In the genomic region with DNA sequence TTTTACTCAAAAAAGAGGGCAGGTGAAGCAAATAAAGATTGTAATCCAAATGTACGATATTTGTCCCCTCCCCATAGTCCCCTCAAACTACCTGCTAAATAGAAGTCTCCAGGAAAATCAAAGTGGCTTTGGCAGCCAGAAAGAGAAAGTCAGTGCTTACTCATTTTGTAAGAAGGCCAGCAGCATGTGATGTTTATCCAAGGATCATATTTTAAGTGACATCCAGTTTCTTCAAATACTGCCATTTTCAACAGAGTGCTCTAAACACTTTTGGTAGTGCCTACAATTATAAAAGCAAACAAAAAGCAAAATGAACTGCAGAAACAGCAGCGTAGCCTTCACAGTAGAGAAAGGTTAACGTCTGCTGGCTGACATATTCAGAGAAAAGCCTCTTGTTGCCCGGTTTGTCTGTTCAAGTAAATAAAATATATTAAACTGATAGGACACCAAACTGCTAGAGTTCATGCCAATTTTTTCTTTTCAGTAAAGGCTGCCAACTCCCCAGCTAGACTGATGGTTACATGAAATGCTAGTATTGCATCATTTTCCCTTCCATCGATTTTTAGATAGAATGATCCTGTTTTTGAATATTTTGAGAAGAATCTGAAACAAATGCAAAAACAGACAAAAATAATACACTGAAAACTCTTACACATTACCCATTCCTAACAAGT, we compare ENCODE assay signal across 8 cellular contexts.
DNase-seq lines count a peak whose midpoint lies in the region; ATAC-seq and TF ChIP-seq lines count a peak whose summit lies in the region.

No MANE protein-coding gene starts in this region.

- no TSS peak for BruUV-seq in HCT116 (replicated peaks; lab: Mats Ljungman, UMichigan)

- H3K9me3 ChIP-seq in HCT116 (ENCODE audit: control insufficient read depth in 1 of 2, insufficient read depth in 1 of 2, low read depth in 1 of 2, low read length in 2 of 2): no peaks in the 10 kb centered on the region

- no peaks in the 10 kb centered on the region for H3K27me3 Mint-ChIP-seq in chondrocyte (ENCODE audit: low read depth)

- no peak overlapping the region for H3K4me3 ChIP-seq in HCT116 (replicated peaks in 1 of 2; ENCODE audit: low read depth in 1 of 2, low read length in 2 of 2)

- no peaks in the 10 kb centered on the region for H3K36me3 ChIP-seq in HCT116 (ENCODE audit: control insufficient read depth in 1 of 2, insufficient read depth in 2 of 2, low read length in 2 of 2)

- CTCF ChIA-PET in HCT116 (lab: Charles Lee): no interaction called here

- ATAC-seq in HCT116 (no peak), sciatic nerve (peak; percentile 58), GM19463 (IDR thresholded peaks at IDR 0.05; ENCODE audit: unreplicated experiment) (no peak)

- TF ChIP-seq CTCF in HCT116 (IDR thresholded peaks at IDR 0.05 in 2 of 3, conservative IDR thresholded peaks at IDR 0.05 in 1 of 3; ENCODE audit: borderline replicate concordance in 1 of 3, insufficient read depth in 1 of 3, low read depth in 2 of 3, low read length in 2 of 3) (no peak), chondrocyte (IDR thresholded peaks at IDR 0.05) (no peak)

- TF ChIP-seq RAD21 in HCT116 (IDR thresholded peaks at IDR 0.05; ENCODE audit: low read depth): no peak

- H3K4me1 ChIP-seq in HCT116 (ENCODE audit: control insufficient read depth in 1 of 2, insufficient read depth in 2 of 2, low read length in 2 of 2): peaks cover 0 to 11% of the 10 kb centered on the region in 2 experiments; a peak in 2 of 4 replicates

- H4K20me1 ChIP-seq in HCT116 (ENCODE audit: insufficient read depth): no peaks in the 10 kb centered on the region

- H3K9me3 Mint-ChIP-seq in chondrocyte (ENCODE audit: low read depth): peaks cover 14% of the 10 kb centered on the region

- H3K4me3 Mint-ChIP-seq in chondrocyte (ENCODE audit: unreplicated experiment): peak overlapping the region; percentile 53

- H3K27ac ChIP-seq in HCT116 (ENCODE audit: low read depth, low read length): no peak overlapping the region

- RAD21 ChIA-PET in HCT116 (lab: Charles Lee; ENCODE audit: low non-redundant PET in 1 of 2, low total read pairs in 2 of 2, uncharacterized antibody in 2 of 2, unreplicated experiment in 2 of 2): no interaction called here

- TF ChIP-seq POLR2A in HCT116 (IDR thresholded peaks at IDR 0.05; ENCODE audit: borderline replicate concordance, extremely low read depth, insufficient read depth, insufficient read length): no peak

- in situ Hi-C loops in KBM-7 (cut with MboI; ENCODE audit: low pct_unique_long_range_greater_than_20kb, low sequenced_read_pairs): no loop called here

- peaks cover 27% of the 10 kb centered on the region for H3K4me1 Mint-ChIP-seq in chondrocyte (ENCODE audit: low read depth)

- H3K4me2 ChIP-seq in HCT116 (ENCODE audit: low read length): peak overlapping the region; percentile 9; the same call in 1 of the 2 replicates

- DNase-seq in HCT116 (ENCODE audit: low read depth, low spot score): no peak
- DNase-seq in NCI-H2196 treated with DMSO at 0.1 percent for 48 hours (lab: John Stamatoyannopoulos, UW; ENCODE audit: unreplicated experiment): peak; percentile 94
- DNase-seq in chondrocyte (ENCODE audit: low spot score): no peak
- DNase-seq in sciatic nerve (ENCODE audit: low spot score): no peak
- no peak for DNase-seq in KBM-7
- DNase-seq in C1 segment of cervical spinal cord (lab: John Stamatoyannopoulos, UW): no peak
- no peak for DNase-seq in NOMO-1 (lab: John Stamatoyannopoulos, UW; ENCODE audit: unreplicated experiment in 2 of 2)

- POLR2A ChIA-PET in HCT116 (lab: Charles Lee): no interaction called here

- no peaks in the 10 kb centered on the region for H3K9me2 ChIP-seq in HCT116 (ENCODE audit: insufficient read depth)

- no peak overlapping the region for H3K9ac ChIP-seq in HCT116 (ENCODE audit: low read length)

- H3K27ac Mint-ChIP-seq in chondrocyte (ENCODE audit: unreplicated experiment): peak overlapping the region; percentile 98

- H3K27me3 ChIP-seq in HCT116 (ENCODE audit: insufficient read depth, low read length): no peaks in the 10 kb centered on the region

- peaks cover 8% of the 10 kb centered on the region for H3K36me3 Mint-ChIP-seq in chondrocyte (ENCODE audit: low read depth)

- intact Hi-C loops in HCT116 (cut with micrococcal nuclease): no loop called here
- intact Hi-C loops in sciatic nerve (cut with DNase I): no loop called here

- H2AFZ ChIP-seq in HCT116 (ENCODE audit: low read depth, low read length, poor library complexity, severe bottlenecking): no peak overlapping the region

- H3K79me2 ChIP-seq in HCT116 (ENCODE audit: insufficient read depth, low read length): no peaks in the 10 kb centered on the region

TF ChIP-seq in HCT116, 20 proteins besides CTCF, POLR2A, EP300 and RAD21:
- TF ChIP-seq, protein P1, sequence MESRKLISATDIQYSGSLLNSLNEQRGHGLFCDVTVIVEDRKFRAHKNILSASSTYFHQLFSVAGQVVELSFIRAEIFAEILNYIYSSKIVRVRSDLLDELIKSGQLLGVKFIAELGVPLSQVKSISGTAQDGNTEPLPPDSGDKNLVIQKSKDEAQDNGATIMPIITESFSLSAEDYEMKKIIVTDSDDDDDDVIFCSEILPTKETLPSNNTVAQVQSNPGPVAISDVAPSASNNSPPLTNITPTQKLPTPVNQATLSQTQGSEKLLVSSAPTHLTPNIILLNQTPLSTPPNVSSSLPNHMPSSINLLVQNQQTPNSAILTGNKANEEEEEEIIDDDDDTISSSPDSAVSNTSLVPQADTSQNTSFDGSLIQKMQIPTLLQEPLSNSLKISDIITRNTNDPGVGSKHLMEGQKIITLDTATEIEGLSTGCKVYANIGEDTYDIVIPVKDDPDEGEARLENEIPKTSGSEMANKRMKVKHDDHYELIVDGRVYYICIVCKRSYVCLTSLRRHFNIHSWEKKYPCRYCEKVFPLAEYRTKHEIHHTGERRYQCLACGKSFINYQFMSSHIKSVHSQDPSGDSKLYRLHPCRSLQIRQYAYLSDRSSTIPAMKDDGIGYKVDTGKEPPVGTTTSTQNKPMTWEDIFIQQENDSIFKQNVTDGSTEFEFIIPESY (IDR thresholded peaks at IDR 0.05; ENCODE audit: extremely low read depth, insufficient replicate concordance, low read length): no peak
- TF ChIP-seq, protein P2, sequence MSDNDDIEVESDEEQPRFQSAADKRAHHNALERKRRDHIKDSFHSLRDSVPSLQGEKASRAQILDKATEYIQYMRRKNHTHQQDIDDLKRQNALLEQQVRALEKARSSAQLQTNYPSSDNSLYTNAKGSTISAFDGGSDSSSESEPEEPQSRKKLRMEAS (IDR thresholded peaks at IDR 0.05): no peak
- no peak for TF ChIP-seq POLR2AphosphoS5 (IDR thresholded peaks at IDR 0.05; ENCODE audit: low read depth, low read length)
- no peak for TF ChIP-seq ZFX (IDR thresholded peaks at IDR 0.05)
- no peak for TF ChIP-seq CBX3 (IDR thresholded peaks at IDR 0.05; ENCODE audit: low read depth)
- TF ChIP-seq TCF7L2 (IDR thresholded peaks at IDR 0.05; ENCODE audit: borderline replicate concordance, extremely low read depth, insufficient read depth, insufficient read length): no peak
- no peak for TF ChIP-seq EZH2 (IDR thresholded peaks at IDR 0.05)
- TF ChIP-seq EGR1 (IDR thresholded peaks at IDR 0.05; ENCODE audit: low read depth): no peak
- TF ChIP-seq REST (IDR thresholded peaks at IDR 0.05; ENCODE audit: low read depth): no peak
- no peak for TF ChIP-seq ELF1 (IDR thresholded peaks at IDR 0.05; ENCODE audit: borderline replicate concordance, low read depth)
- TF ChIP-seq ZNF274 (IDR thresholded peaks at IDR 0.05; ENCODE audit: low read depth, low read length): no peak
